35 cellular contexts compared by ENCODE assay signal in genomic region chr1:204643503-204643902, GRCh38. TPM values are rescaled to one million over a fixed set of nuclear protein-coding genes. Genes with fewer than 3 reads are reported as not detected.
"Had no signal": no experiment of that assay in that cellular context is flagged by ENCODE, and none has a peak within 500 bp of the region (broad histone marks: within the 10 kb centered on the region; RNA-seq: fewer than 3 reads in every experiment).

No MANE protein-coding gene starts in this region.

- H3K9me3 ChIP-seq: adrenal gland, body of pancreas, breast epithelium had no signal

- H3K4me1 ChIP-seq: body of pancreas, breast epithelium had no signal

- H3K4me3 ChIP-seq: adrenal gland, body of pancreas, breast epithelium had no signal

- H3K27ac ChIP-seq: adrenal gland, body of pancreas, brain microvascular endothelial cell, breast epithelium, VCaP had no signal

- H3K27me3 ChIP-seq: adrenal gland, body of pancreas, brain microvascular endothelial cell, breast epithelium had no signal

- ATAC-seq: activated CD8-positive, alpha-beta T cell treated with anti-CD3 and anti-CD28 coated beads for 36 hours; activated naive CD4-positive, alpha-beta T cell treated with anti-CD3 and anti-CD28 coated beads, Interleukin-2, amount 50 U/mL, for 72 hours; activated T-cell treated with anti-CD3 and anti-CD28 coated beads, Interleukin-2, amount 50 U/mL, for 4 hours; activated T-cell treated with anti-CD3 and anti-CD28 coated beads, Interleukin-2, amount 50 U/mL, for 72 hours; activated T-helper 17 cell treated with anti-CD3 and anti-CD28 coated beads, Interleukin-2, amount 50 U/mL, for 72 hours; body of pancreas had no signal

- FAIRE-seq: astrocyte, TTC549 had no signal

- H3K36me3 ChIP-seq: adrenal gland, brain microvascular endothelial cell, breast epithelium had no signal

- DNase-seq: activated B cell treated with CpG ODN at 0.5 μM for 24 hours; activated CD4-positive, alpha-beta memory T cell treated with anti-CD3 and anti-CD28 coated beads for 36 hours; activated CD4-positive, alpha-beta T cell treated with anti-CD3 and anti-CD28 coated beads for 4 hours; activated CD4-positive, alpha-beta T cell treated with anti-CD3 and anti-CD28 coated beads, Interleukin-2, amount 10 ng/mL, durations not matched to agents 24 days and 14 days; activated CD4-positive, alpha-beta T cell treated with anti-CD3 and anti-CD28 coated beads, Interleukin-2, amount 50 U/mL, for 1 hour; activated CD4-positive, alpha-beta T cell treated with anti-CD3 and anti-CD28 coated beads, Interleukin-2, amount 50 U/mL, for 4 hours; activated CD4-positive, CD25-positive, alpha-beta regulatory T cell treated with anti-CD3 and anti-CD28 coated beads, Interleukin-2, amount 50 U/mL, for 72 hours; activated CD8-positive, alpha-beta memory T cell treated with anti-CD3 and anti-CD28 coated beads, Interleukin-2, amount 50 U/mL, for 4 hours; activated CD8-positive, alpha-beta T cell treated with anti-CD3 and anti-CD28 coated beads for 36 hours; activated effector memory CD4-positive, alpha-beta T cell treated with anti-CD3 and anti-CD28 coated beads, Interleukin-2, amount 50 U/mL, for 16 hours; activated gamma-delta T cell treated with Interleukin-2 at 50 U/mL for 16 hours; activated naive CD4-positive, alpha-beta T cell; activated naive CD4-positive, alpha-beta T cell treated with anti-CD3 and anti-CD28 coated beads for 36 hours; activated naive CD4-positive, alpha-beta T cell treated with anti-CD3 and anti-CD28 coated beads, Interleukin-2, amount 50 U/mL, for 16 hours; activated naive CD8-positive, alpha-beta T cell treated with anti-CD3 and anti-CD28 coated beads for 36 hours; activated T-cell treated with anti-CD3 and anti-CD28 coated beads for 4 hours; activated T-cell treated with anti-CD3 and anti-CD28 coated beads, Interleukin-2, amount 50 U/mL, for 1 hour; activated T-cell treated with anti-CD3 and anti-CD28 coated beads, Interleukin-2, amount 50 U/mL, for 4 hours; activated T-cell treated with anti-CD3 and anti-CD28 coated beads, Interleukin-2, amount 50 U/mL, for 72 hours; adrenal gland; amniotic stem cell; aorta; body of pancreas; brain microvascular endothelial cell; central memory CD4-positive, alpha-beta T cell; T-helper 1 cell; T-helper 2 cell; T-helper 9 cell had no signal

RNA-seq across cellular contexts. Expression of gene LRRN2, which starts 42.0 kb away (rescaled TPM):
- total RNA-seq: activated B cell treated with CpG ODN at 0.5 μM for 24 hours; activated CD4-positive, alpha-beta memory T cell treated with anti-CD3 and anti-CD28 coated beads for 36 hours; activated CD8-positive, alpha-beta T cell treated with anti-CD3 and anti-CD28 coated beads for 36 hours; activated naive CD4-positive, alpha-beta T cell treated with anti-CD3 and anti-CD28 coated beads for 36 hours; activated naive CD4-positive, alpha-beta T cell treated with anti-CD3 and anti-CD28 coated beads, Interleukin-2, amount 50 U/mL, for 72 hours; activated naive CD8-positive, alpha-beta T cell treated with anti-CD3 and anti-CD28 coated beads for 36 hours; activated T-cell treated with anti-CD3 and anti-CD28 coated beads, Interleukin-2, amount 50 U/mL, for 4 hours; activated T-cell treated with anti-CD3 and anti-CD28 coated beads, Interleukin-2, amount 50 U/mL, for 72 hours; activated T-helper 1 cell treated with anti-CD3 and anti-CD28 coated beads, Interleukin-12 subunit alpha, Interleukin-12 subunit beta, Interleukin-2, Interleukin-4 antibody, amounts not matched to agents 30 ng/mL and 10 ng/mL and 1 ng/mL, durations not matched to agents 14 hours and 24 hours and 36 hours; activated T-helper 17 cell treated with anti-CD3 and anti-CD28 coated beads, Interleukin-2, amount 50 U/mL, for 72 hours had no signal
- polyA plus RNA-seq: aorta had no signal
